ENCODE assay signal across 1 cellular context in the genomic region with DNA sequence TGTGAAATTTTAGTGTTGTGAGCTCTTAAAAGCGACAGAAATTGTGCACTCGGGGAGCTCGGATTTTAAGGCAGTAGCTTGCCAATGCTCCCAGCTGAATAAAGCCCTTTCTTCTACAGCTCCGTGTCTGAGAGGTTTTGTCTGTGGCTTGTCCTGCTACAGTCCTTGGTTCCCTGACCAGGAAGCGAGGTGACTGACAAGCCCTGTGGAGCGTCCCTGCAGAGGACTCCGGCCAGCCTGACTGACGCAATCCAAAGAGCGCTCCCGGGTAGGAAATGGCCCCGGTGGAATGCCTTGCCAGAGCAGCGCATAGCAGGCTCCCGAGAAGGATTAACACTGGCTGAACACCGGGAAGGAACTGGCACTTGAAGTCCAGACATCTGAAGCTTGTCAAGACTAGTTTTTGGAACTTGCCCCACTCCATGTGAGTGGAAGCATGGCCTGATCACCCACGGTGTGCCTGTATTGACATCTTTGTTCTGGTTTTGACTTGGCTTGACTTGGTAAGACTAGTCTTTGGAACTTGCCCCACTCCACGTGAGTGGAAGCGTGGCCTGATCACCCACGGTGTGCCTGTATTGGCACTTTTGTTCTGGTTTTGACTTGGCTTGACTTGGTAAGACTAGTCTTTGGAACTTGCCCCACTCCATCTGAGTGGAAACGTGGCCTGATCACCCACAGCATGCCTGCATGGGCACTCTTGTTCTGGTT.
TF ChIP-seq lines count a peak whose summit lies in the region.

No MANE protein-coding gene starts in this region.

TF ChIP-seq in GM12878, 131 proteins besides CTCF, POLR2A, EP300 and RAD21:
- peak; percentile 37 for TF ChIP-seq ATF7 (IDR thresholded peaks at IDR 0.05; ENCODE audit: low read depth)
- TF ChIP-seq MTA3 (IDR thresholded peaks at IDR 0.05; ENCODE audit: borderline replicate concordance, low read length), result 0 out of 2 replicates have a peak, but pooled peaks have one; percentile 29
- TF ChIP-seq HDAC6 (IDR thresholded peaks at IDR 0.05; ENCODE audit: unreplicated experiment), result peak; percentile 13
- peak; percentile 32; the same call in 1 of the 2 replicates for TF ChIP-seq JUNB (IDR thresholded peaks at IDR 0.05)
- TF ChIP-seq YY1 (IDR thresholded peaks at IDR 0.05; ENCODE audit: low read depth, low read length), result 0 out of 2 replicates have a peak, but pooled peaks have one; percentile 54
- peak in 1 of 2 experiments; percentile 8; a peak in 1 of 4 replicates for TF ChIP-seq IKZF2 (IDR thresholded peaks at IDR 0.05)
- TF ChIP-seq, protein P1, sequence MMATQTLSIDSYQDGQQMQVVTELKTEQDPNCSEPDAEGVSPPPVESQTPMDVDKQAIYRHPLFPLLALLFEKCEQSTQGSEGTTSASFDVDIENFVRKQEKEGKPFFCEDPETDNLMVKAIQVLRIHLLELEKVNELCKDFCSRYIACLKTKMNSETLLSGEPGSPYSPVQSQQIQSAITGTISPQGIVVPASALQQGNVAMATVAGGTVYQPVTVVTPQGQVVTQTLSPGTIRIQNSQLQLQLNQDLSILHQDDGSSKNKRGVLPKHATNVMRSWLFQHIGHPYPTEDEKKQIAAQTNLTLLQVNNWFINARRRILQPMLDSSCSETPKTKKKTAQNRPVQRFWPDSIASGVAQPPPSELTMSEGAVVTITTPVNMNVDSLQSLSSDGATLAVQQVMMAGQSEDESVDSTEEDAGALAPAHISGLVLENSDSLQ (IDR thresholded peaks at IDR 0.05), result peak; percentile 77
- TF ChIP-seq, protein P2, sequence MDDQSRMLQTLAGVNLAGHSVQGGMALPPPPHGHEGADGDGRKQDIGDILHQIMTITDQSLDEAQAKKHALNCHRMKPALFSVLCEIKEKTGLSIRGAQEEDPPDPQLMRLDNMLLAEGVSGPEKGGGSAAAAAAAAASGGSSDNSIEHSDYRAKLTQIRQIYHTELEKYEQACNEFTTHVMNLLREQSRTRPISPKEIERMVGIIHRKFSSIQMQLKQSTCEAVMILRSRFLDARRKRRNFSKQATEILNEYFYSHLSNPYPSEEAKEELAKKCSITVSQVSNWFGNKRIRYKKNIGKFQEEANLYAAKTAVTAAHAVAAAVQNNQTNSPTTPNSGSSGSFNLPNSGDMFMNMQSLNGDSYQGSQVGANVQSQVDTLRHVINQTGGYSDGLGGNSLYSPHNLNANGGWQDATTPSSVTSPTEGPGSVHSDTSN (IDR thresholded peaks at IDR 0.05; ENCODE audit: insufficient replicate concordance, low read depth, low read length), result peak; percentile 47
- peak; percentile 53; the same call in 1 of the 2 replicates for TF ChIP-seq POLR2AphosphoS5 (IDR thresholded peaks at IDR 0.05; ENCODE audit: low read length)
- TF ChIP-seq, protein P3, sequence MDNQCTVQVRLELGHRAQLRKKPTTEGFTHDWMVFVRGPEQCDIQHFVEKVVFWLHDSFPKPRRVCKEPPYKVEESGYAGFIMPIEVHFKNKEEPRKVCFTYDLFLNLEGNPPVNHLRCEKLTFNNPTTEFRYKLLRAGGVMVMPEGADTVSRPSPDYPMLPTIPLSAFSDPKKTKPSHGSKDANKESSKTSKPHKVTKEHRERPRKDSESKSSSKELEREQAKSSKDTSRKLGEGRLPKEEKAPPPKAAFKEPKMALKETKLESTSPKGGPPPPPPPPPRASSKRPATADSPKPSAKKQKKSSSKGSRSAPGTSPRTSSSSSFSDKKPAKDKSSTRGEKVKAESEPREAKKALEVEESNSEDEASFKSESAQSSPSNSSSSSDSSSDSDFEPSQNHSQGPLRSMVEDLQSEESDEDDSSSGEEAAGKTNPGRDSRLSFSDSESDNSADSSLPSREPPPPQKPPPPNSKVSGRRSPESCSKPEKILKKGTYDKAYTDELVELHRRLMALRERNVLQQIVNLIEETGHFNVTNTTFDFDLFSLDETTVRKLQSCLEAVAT (IDR thresholded peaks at IDR 0.05), result peak; percentile 60; the same call in 1 of the 2 replicates
- peak in 1 of 2 experiments; percentile 61; a peak in 2 of 4 replicates for TF ChIP-seq BHLHE40 (IDR thresholded peaks at IDR 0.05; ENCODE audit: borderline replicate concordance in 1 of 2, low read depth in 2 of 2, low read length in 1 of 2)
- peak; percentile 43 for TF ChIP-seq IKZF1 (conservative IDR thresholded peaks at IDR 0.05)
TF ChIP-seq in GM12878: peak in this region for 12; not testable (repeated sequence) for 119.
